Comparison of ENCODE assay signal across 1 cellular context in the genomic region with DNA sequence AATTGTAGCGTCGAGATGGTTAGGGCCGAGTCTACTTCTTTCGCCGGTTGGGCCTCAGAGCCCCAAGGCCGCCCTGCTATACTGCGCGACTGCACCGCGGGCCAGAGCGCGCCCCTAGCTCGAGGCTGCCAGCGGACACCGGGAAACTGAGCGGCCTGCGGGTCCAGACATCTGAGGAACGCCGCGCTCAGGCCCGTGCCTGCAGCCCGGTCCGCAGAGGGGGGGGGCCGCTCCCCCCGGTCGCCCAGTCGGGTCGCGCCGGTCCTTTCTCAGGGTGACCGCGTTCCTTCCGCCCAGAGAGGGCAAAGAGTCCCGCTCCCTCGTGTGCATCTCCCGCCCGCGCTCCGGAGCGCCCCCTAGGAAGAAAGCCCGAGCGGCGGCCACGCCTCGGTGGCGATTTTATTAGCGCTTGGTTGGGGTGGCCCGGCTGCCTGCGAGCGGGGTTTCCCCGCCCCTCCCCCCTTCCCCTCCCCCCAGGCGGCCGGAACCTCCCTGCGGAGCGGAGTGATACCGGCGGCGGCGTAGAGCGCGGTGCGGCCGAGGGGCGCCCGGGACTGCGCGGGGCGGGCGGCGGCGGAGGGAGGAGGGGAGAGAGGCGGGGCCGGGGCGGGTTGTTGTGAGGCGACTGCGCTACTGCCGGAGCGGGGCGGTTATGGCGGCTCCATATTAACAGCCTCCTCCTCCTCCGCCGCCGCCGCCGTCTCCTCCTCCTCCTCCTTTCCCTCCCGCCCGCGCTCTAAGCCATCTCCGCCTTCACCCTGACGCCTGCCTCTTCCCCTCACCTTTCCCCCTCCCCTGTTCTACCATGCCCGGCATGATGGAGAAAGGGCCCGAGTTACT.
A peak's percentile ranks its signal among the peaks of the same experiment; 100 is the strongest.
TF ChIP-seq lines count a peak whose summit lies in the region.

A gene (plus strand): TSS at position 611 of the 840 bp plus-strand sequence. CDS start 195 bp downstream, at position 806.

TF ChIP-seq in K562, 482 proteins besides CTCF, POLR2A, EP300 and RAD21 (continued from another document and continues in another):
- TF ChIP-seq, protein P1, sequence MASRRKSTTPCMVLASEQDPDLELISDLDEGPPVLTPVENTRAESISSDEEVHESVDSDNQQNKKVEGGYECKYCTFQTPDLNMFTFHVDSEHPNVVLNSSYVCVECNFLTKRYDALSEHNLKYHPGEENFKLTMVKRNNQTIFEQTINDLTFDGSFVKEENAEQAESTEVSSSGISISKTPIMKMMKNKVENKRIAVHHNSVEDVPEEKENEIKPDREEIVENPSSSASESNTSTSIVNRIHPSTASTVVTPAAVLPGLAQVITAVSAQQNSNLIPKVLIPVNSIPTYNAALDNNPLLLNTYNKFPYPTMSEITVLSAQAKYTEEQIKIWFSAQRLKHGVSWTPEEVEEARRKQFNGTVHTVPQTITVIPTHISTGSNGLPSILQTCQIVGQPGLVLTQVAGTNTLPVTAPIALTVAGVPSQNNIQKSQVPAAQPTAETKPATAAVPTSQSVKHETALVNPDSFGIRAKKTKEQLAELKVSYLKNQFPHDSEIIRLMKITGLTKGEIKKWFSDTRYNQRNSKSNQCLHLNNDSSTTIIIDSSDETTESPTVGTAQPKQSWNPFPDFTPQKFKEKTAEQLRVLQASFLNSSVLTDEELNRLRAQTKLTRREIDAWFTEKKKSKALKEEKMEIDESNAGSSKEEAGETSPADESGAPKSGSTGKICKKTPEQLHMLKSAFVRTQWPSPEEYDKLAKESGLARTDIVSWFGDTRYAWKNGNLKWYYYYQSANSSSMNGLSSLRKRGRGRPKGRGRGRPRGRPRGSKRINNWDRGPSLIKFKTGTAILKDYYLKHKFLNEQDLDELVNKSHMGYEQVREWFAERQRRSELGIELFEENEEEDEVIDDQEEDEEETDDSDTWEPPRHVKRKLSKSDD (conservative IDR thresholded peaks at IDR 0.05; ENCODE audit: low read length): peak; percentile 49; the same call in 1 of the 2 replicates
- TF ChIP-seq CBFB (CRISPR knock-in tag; IDR thresholded peaks at IDR 0.05) (peak; percentile 96), ZBTB8A (IDR thresholded peaks at IDR 0.05; ENCODE audit: partially characterized antibody) (no peak), ZNF76 (CRISPR knock-in tag; IDR thresholded peaks at IDR 0.05; ENCODE audit: borderline replicate concordance) (peak; percentile 88), SMAD1 (IDR thresholded peaks at IDR 0.05; ENCODE audit: low read depth, low read length, partially characterized antibody) (peak; percentile 53), KLF1 (tag; IDR thresholded peaks at IDR 0.05) (peak; percentile 68; the same call in 1 of the 2 replicates), ZNF766 (CRISPR knock-in tag; conservative IDR thresholded peaks at IDR 0.05) (0 out of 2 replicates have a peak, but pooled peaks have one; percentile 74), TCF3 (CRISPR knock-in tag; IDR thresholded peaks at IDR 0.05) (peak; percentile 25), NUFIP1 (IDR thresholded peaks at IDR 0.05; ENCODE audit: partially characterized antibody) (no peak), ZNF408 (CRISPR knock-in tag; IDR thresholded peaks at IDR 0.05; ENCODE audit: low read depth) (no peak), TAF9B (IDR thresholded peaks at IDR 0.05; ENCODE audit: partially characterized antibody) (peak; percentile 81), NFIX (CRISPR knock-in tag; IDR thresholded peaks at IDR 0.05; ENCODE audit: low read depth) (no peak), SRSF1 (IDR thresholded peaks at IDR 0.05; ENCODE audit: low read depth, low read length) (peak; percentile 80; the same call in 1 of the 2 replicates), TGIF2 (CRISPR knock-in tag; IDR thresholded peaks at IDR 0.05) (peak; percentile 96), TRIM28 (IDR thresholded peaks at IDR 0.05) (no peak), NR2C1 (IDR thresholded peaks at IDR 0.05) (peak; percentile 17), NR2C1 (tag; IDR thresholded peaks at IDR 0.05) (peak; percentile 23), ELF1 (tag; IDR thresholded peaks at IDR 0.05) (peak; percentile 78), PTTG1 (tag; IDR thresholded peaks at IDR 0.05; ENCODE audit: low read depth) (no peak), SMARCE1 (IDR thresholded peaks at IDR 0.05) (no peak), FOXA3 (CRISPR knock-in tag; conservative IDR thresholded peaks at IDR 0.05 in 1 of 2, IDR thresholded peaks at IDR 0.05 in 1 of 2) (peak in 1 of 2 experiments; percentile 48; a peak in 1 of 4 replicates), PCBP2 (IDR thresholded peaks at IDR 0.05; ENCODE audit: low read depth, low read length, poor library complexity, severe bottlenecking) (peak; percentile 98), CBX5 (IDR thresholded peaks at IDR 0.05; ENCODE audit: borderline replicate concordance, low read depth) (no peak), CEBPG (CRISPR knock-in tag; IDR thresholded peaks at IDR 0.05) (no peak), CEBPG (tag; conservative IDR thresholded peaks at IDR 0.05 in 1 of 2, IDR thresholded peaks at IDR 0.05 in 1 of 2) (no peak), NFYB (IDR thresholded peaks at IDR 0.05; ENCODE audit: extremely low read depth, insufficient read length) (no peak), ARID1B (IDR thresholded peaks at IDR 0.05) (peak; percentile 35; the same call in 1 of the 2 replicates)
- TF ChIP-seq, protein P2, sequence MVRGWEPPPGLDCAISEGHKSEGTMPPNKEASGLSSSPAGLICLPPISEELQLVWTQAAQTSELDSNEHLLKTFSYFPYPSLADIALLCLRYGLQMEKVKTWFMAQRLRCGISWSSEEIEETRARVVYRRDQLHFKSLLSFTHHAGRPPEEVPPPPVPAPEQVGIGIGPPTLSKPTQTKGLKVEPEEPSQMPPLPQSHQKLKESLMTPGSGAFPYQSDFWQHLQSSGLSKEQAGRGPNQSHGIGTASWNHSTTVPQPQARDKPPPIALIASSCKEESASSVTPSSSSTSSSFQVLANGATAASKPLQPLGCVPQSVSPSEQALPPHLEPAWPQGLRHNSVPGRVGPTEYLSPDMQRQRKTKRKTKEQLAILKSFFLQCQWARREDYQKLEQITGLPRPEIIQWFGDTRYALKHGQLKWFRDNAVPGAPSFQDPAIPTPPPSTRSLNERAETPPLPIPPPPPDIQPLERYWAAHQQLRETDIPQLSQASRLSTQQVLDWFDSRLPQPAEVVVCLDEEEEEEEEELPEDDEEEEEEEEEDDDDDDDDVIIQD (CRISPR knock-in tag; IDR thresholded peaks at IDR 0.05): no peak
- TF ChIP-seq, protein P3, sequence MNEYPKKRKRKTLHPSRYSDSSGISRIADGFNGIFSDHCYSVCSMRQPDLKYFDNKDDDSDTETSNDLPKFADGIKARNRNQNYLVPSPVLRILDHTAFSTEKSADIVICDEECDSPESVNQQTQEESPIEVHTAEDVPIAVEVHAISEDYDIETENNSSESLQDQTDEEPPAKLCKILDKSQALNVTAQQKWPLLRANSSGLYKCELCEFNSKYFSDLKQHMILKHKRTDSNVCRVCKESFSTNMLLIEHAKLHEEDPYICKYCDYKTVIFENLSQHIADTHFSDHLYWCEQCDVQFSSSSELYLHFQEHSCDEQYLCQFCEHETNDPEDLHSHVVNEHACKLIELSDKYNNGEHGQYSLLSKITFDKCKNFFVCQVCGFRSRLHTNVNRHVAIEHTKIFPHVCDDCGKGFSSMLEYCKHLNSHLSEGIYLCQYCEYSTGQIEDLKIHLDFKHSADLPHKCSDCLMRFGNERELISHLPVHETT (CRISPR knock-in tag; conservative IDR thresholded peaks at IDR 0.05 in 1 of 2, IDR thresholded peaks at IDR 0.05 in 1 of 2): peak; percentile 17 to 100; a peak in 2 of 4 replicates
- TF ChIP-seq, protein P4, sequence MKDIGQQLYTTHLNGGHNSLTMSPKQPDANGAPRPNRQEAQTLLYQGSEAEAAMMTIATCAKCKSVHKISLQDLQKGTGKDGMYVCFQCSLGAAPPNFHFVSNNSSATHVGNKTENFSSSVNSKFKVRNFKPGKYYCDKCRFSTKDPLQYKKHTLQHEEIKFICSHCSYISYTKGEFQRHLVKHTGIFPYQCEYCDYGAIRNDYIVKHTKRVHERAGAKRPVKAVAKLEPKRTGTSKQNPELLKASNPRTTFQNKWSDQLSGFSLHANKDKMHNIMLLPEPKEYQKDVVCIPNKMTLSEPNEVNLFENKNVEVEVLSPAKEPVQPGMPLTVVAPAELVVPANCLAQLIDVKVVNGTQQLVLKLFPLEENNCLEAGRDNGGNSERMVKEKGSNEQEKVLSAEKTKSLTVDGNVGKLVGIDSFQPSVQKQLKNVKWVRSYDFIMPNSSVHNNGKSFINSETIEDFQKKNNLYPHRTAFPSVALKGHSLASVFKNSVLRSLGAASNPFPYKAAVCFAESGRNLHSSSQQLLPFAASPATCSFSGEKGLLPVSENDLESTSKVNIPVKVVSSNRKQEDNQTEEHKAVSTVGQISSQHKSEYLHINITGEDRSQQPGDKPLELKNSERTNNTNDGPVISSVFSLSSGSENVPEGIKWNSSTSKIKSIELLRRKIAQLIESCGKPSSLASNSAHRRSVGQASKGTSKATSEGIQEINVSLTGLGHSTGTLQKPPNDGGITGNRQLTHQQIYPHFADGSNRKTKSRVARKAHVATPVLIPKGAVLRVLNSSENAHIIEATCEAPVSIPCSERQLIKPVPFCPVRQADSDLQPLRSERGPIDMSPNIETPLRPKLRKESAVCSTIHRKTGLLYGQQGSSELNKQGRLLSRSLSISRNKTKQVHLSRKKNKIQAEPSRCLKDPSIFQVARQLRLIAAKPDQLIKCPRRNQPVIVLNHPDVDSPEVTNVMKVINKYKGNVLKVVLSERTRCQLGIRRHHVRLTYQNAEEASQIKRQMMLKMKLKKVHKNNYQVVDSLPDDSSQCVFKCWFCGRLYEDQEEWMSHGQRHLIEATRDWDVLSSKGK (CRISPR knock-in tag; IDR thresholded peaks at IDR 0.05): no peak
- TF ChIP-seq, protein P5, sequence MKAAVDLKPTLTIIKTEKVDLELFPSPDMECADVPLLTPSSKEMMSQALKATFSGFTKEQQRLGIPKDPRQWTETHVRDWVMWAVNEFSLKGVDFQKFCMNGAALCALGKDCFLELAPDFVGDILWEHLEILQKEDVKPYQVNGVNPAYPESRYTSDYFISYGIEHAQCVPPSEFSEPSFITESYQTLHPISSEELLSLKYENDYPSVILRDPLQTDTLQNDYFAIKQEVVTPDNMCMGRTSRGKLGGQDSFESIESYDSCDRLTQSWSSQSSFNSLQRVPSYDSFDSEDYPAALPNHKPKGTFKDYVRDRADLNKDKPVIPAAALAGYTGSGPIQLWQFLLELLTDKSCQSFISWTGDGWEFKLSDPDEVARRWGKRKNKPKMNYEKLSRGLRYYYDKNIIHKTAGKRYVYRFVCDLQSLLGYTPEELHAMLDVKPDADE (conservative IDR thresholded peaks at IDR 0.05; ENCODE audit: control insufficient read depth, low read depth, low read length): peak; percentile 61
- TF ChIP-seq, protein P6, sequence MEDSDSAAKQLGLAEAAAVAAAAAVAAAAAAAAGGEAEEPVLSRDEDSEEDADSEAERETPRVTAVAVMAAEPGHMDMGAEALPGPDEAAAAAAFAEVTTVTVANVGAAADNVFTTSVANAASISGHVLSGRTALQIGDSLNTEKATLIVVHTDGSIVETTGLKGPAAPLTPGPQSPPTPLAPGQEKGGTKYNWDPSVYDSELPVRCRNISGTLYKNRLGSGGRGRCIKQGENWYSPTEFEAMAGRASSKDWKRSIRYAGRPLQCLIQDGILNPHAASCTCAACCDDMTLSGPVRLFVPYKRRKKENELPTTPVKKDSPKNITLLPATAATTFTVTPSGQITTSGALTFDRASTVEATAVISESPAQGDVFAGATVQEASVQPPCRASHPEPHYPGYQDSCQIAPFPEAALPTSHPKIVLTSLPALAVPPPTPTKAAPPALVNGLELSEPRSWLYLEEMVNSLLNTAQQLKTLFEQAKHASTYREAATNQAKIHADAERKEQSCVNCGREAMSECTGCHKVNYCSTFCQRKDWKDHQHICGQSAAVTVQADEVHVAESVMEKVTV (CRISPR knock-in tag; IDR thresholded peaks at IDR 0.05): no peak
- TF ChIP-seq, protein P7, sequence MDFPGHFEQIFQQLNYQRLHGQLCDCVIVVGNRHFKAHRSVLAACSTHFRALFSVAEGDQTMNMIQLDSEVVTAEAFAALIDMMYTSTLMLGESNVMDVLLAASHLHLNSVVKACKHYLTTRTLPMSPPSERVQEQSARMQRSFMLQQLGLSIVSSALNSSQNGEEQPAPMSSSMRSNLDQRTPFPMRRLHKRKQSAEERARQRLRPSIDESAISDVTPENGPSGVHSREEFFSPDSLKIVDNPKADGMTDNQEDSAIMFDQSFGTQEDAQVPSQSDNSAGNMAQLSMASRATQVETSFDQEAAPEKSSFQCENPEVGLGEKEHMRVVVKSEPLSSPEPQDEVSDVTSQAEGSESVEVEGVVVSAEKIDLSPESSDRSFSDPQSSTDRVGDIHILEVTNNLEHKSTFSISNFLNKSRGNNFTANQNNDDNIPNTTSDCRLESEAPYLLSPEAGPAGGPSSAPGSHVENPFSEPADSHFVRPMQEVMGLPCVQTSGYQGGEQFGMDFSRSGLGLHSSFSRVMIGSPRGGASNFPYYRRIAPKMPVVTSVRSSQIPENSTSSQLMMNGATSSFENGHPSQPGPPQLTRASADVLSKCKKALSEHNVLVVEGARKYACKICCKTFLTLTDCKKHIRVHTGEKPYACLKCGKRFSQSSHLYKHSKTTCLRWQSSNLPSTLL (IDR thresholded peaks at IDR 0.05): no peak
- TF ChIP-seq, protein P8, sequence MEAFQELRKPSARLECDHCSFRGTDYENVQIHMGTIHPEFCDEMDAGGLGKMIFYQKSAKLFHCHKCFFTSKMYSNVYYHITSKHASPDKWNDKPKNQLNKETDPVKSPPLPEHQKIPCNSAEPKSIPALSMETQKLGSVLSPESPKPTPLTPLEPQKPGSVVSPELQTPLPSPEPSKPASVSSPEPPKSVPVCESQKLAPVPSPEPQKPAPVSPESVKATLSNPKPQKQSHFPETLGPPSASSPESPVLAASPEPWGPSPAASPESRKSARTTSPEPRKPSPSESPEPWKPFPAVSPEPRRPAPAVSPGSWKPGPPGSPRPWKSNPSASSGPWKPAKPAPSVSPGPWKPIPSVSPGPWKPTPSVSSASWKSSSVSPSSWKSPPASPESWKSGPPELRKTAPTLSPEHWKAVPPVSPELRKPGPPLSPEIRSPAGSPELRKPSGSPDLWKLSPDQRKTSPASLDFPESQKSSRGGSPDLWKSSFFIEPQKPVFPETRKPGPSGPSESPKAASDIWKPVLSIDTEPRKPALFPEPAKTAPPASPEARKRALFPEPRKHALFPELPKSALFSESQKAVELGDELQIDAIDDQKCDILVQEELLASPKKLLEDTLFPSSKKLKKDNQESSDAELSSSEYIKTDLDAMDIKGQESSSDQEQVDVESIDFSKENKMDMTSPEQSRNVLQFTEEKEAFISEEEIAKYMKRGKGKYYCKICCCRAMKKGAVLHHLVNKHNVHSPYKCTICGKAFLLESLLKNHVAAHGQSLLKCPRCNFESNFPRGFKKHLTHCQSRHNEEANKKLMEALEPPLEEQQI (IDR thresholded peaks at IDR 0.05): peak; percentile 76; the same call in 1 of the 2 replicates
- TF ChIP-seq, protein P9, sequence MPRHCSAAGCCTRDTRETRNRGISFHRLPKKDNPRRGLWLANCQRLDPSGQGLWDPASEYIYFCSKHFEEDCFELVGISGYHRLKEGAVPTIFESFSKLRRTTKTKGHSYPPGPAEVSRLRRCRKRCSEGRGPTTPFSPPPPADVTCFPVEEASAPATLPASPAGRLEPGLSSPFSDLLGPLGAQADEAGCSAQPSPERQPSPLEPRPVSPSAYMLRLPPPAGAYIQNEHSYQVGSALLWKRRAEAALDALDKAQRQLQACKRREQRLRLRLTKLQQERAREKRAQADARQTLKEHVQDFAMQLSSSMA (CRISPR knock-in tag; IDR thresholded peaks at IDR 0.05): peak; percentile 88
